30 cellular contexts compared by ENCODE assay signal in the genomic region with DNA sequence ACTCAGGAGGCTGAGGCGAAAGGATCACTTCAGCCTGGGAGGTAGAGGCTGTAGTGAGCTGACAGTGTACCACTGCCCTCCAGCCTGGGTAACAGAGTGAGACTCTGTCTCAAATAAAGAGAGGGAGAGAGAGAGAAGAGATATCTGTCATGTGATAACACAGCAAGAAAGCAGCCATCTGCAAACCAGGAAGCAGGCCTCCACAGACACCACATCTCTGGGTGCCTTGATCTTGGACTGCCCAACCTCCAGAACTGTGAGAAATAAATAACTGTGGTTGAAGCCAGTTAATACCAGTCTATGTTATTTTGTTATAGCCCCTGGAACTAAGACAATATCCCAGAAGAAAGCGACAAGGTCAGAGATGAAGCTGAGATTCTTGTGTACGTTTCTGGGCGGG. TPM values are rescaled to one million over a fixed set of nuclear protein-coding genes. Genes with fewer than 3 reads are reported as not detected.
"Had no signal": no experiment of that assay in that cellular context is flagged by ENCODE, and none has a peak within 500 bp of the region (broad histone marks: within the 10 kb centered on the region; RNA-seq: fewer than 3 reads in every experiment).

No MANE protein-coding gene starts in this region.

- H3K27me3 ChIP-seq: ascending aorta, breast epithelium, colonic mucosa had no signal

- H3K36me3 ChIP-seq: ascending aorta, breast epithelium, cardiac muscle cell, colonic mucosa, WERI-Rb-1 had no signal

- H3K4me1 ChIP-seq: ascending aorta, breast epithelium, colonic mucosa had no signal

- H3K27ac Mint-ChIP-seq: activated B cell treated with CpG ODN at 0.5 μM for 24 hours; activated CD4-positive, alpha-beta memory T cell treated with anti-CD3 and anti-CD28 coated beads, Interleukin-2, amount 10 ng/mL, durations not matched to agents 7 days and 5 days; activated CD4-positive, alpha-beta T cell treated with anti-CD3 and anti-CD28 coated beads, Interleukin-2, amount 10 ng/mL, durations not matched to agents 7 days and 5 days; activated naive CD4-positive, alpha-beta T cell treated with anti-CD3 and anti-CD28 coated beads, Interleukin-2, amount 10 ng/mL, durations not matched to agents 7 days and 5 days; activated naive CD4-positive, alpha-beta T cell treated with anti-CD3 and anti-CD28 coated beads, Interleukin-2, amount 50 U/mL, for 72 hours; activated naive CD8-positive, alpha-beta T cell treated with anti-CD3 and anti-CD28 coated beads, Interleukin-2, amount 10 ng/mL, durations not matched to agents 7 days and 5 days; activated T-cell treated with anti-CD3 and anti-CD28 coated beads, Interleukin-2, amount 50 U/mL, for 24 hours; activated T-cell treated with anti-CD3 and anti-CD28 coated beads, Interleukin-2, amount 50 U/mL, for 72 hours; brain; T-helper 17 cell; T-helper 2 cell treated with Interferon-gamma antibody and Interleukin-4, amounts not matched to agents 5 μg/mL and 100 μg/mL, for 36 hours had no signal

- H3K9me3 ChIP-seq: ascending aorta, breast epithelium, colonic mucosa had no signal

- H3K27ac ChIP-seq: ascending aorta, breast epithelium, cardiac muscle cell, epithelial cell of prostate, WERI-Rb-1 had no signal

- H3K4me3 Mint-ChIP-seq: activated B cell treated with CpG ODN at 0.5 μM for 24 hours; activated CD4-positive, alpha-beta memory T cell treated with anti-CD3 and anti-CD28 coated beads, Interleukin-2, amount 10 ng/mL, durations not matched to agents 7 days and 5 days; activated CD4-positive, alpha-beta T cell treated with anti-CD3 and anti-CD28 coated beads, Interleukin-2, amount 10 ng/mL, durations not matched to agents 7 days and 5 days; activated naive CD4-positive, alpha-beta T cell treated with anti-CD3 and anti-CD28 coated beads, Interleukin-2, amount 10 ng/mL, durations not matched to agents 7 days and 5 days; activated naive CD8-positive, alpha-beta T cell treated with anti-CD3 and anti-CD28 coated beads, Interleukin-2, amount 10 ng/mL, durations not matched to agents 7 days and 5 days; activated T-cell treated with anti-CD3 and anti-CD28 coated beads, Interleukin-2, amount 50 U/mL, for 24 hours; activated T-cell treated with anti-CD3 and anti-CD28 coated beads, Interleukin-2, amount 50 U/mL, for 72 hours; brain; T-helper 17 cell; T-helper 2 cell treated with Interferon-gamma antibody and Interleukin-4, amounts not matched to agents 5 μg/mL and 100 μg/mL, for 36 hours had no signal

- ATAC-seq: activated CD4-positive, CD25-positive, alpha-beta regulatory T cell treated with anti-CD3 and anti-CD28 coated beads, Interleukin-2, amount 50 U/mL, for 24 hours; activated naive CD4-positive, alpha-beta T cell treated with anti-CD3 and anti-CD28 coated beads, Interleukin-2, amount 50 U/mL, for 72 hours; activated T-cell treated with anti-CD3 and anti-CD28 coated beads, Interleukin-2, amount 50 U/mL, for 72 hours; T-helper 17 cell had no signal

- H3K36me3 Mint-ChIP-seq: activated naive CD4-positive, alpha-beta T cell treated with anti-CD3 and anti-CD28 coated beads, Interleukin-2, amount 10 ng/mL, durations not matched to agents 7 days and 5 days; activated naive CD8-positive, alpha-beta T cell treated with anti-CD3 and anti-CD28 coated beads, Interleukin-2, amount 10 ng/mL, durations not matched to agents 7 days and 5 days; brain had no signal

- DNase-seq: activated B cell treated with CpG ODN at 0.5 μM for 24 hours; activated CD4-positive, alpha-beta memory T cell treated with anti-CD3 and anti-CD28 coated beads, Interleukin-2, amount 10 ng/mL, durations not matched to agents 7 days and 5 days; activated CD4-positive, alpha-beta T cell treated with anti-CD3 and anti-CD28 coated beads, Interleukin-2, amount 10 ng/mL, durations not matched to agents 7 days and 5 days; activated CD4-positive, alpha-beta T cell treated with anti-CD3 and anti-CD28 coated beads, Interleukin-2, amount 50 U/mL, for 4 hours; activated CD8-positive, alpha-beta memory T cell treated with anti-CD3 and anti-CD28 coated beads, Interleukin-2, amount 50 U/mL, for 48 hours; activated gamma-delta T cell; activated naive CD4-positive, alpha-beta T cell; activated naive CD4-positive, alpha-beta T cell treated with anti-CD3 and anti-CD28 coated beads, Interleukin-2, amount 10 ng/mL, durations not matched to agents 7 days and 5 days; activated naive CD8-positive, alpha-beta T cell treated with anti-CD3 and anti-CD28 coated beads, Interleukin-2, amount 10 ng/mL, durations not matched to agents 7 days and 5 days; activated T-cell treated with anti-CD3 and anti-CD28 coated beads for 4 hours; activated T-cell treated with anti-CD3 and anti-CD28 coated beads, Interleukin-2, amount 50 U/mL, for 24 hours; activated T-cell treated with anti-CD3 and anti-CD28 coated beads, Interleukin-2, amount 50 U/mL, for 72 hours; central memory CD4-positive, alpha-beta T cell; cerebellar nuclear complex; colonic mucosa; effector CD8-positive, alpha-beta T cell; foreskin fibroblast; head of caudate nucleus; T-helper 1 cell; T-helper 17 cell; T1000; WERI-Rb-1 had no signal

- H3K4me3 ChIP-seq: ascending aorta, breast epithelium, cardiac muscle cell, colonic mucosa had no signal

- H3K9me3 Mint-ChIP-seq: activated B cell treated with CpG ODN at 0.5 μM for 24 hours; activated CD4-positive, alpha-beta memory T cell treated with anti-CD3 and anti-CD28 coated beads, Interleukin-2, amount 10 ng/mL, durations not matched to agents 7 days and 5 days; activated CD4-positive, alpha-beta T cell treated with anti-CD3 and anti-CD28 coated beads, Interleukin-2, amount 10 ng/mL, durations not matched to agents 7 days and 5 days; activated naive CD4-positive, alpha-beta T cell treated with anti-CD3 and anti-CD28 coated beads, Interleukin-2, amount 10 ng/mL, durations not matched to agents 7 days and 5 days; activated naive CD4-positive, alpha-beta T cell treated with anti-CD3 and anti-CD28 coated beads, Interleukin-2, amount 50 U/mL, for 72 hours; activated naive CD8-positive, alpha-beta T cell treated with anti-CD3 and anti-CD28 coated beads, Interleukin-2, amount 10 ng/mL, durations not matched to agents 7 days and 5 days; activated T-cell treated with anti-CD3 and anti-CD28 coated beads, Interleukin-2, amount 50 U/mL, for 24 hours; activated T-cell treated with anti-CD3 and anti-CD28 coated beads, Interleukin-2, amount 50 U/mL, for 72 hours; brain had no signal

- H3K4me1 Mint-ChIP-seq: activated naive CD4-positive, alpha-beta T cell treated with anti-CD3 and anti-CD28 coated beads, Interleukin-2, amount 10 ng/mL, durations not matched to agents 7 days and 5 days had no signal

RNA-seq across cellular contexts. Expression of a gene that starts 2.6 kb away (rescaled TPM):
- total RNA-seq: activated naive CD4-positive, alpha-beta T cell treated with anti-CD3 and anti-CD28 coated beads, Interleukin-2, amount 50 U/mL, for 72 hours; activated naive CD8-positive, alpha-beta T cell treated with anti-CD3 and anti-CD28 coated beads, Interleukin-2, amount 10 ng/mL, durations not matched to agents 7 days and 5 days; activated T-cell treated with anti-CD3 and anti-CD28 coated beads, Interleukin-2, amount 50 U/mL, for 72 hours; T-helper 17 cell had no signal
